ENCODE assay signal across 29 cellular contexts in the genomic region with DNA sequence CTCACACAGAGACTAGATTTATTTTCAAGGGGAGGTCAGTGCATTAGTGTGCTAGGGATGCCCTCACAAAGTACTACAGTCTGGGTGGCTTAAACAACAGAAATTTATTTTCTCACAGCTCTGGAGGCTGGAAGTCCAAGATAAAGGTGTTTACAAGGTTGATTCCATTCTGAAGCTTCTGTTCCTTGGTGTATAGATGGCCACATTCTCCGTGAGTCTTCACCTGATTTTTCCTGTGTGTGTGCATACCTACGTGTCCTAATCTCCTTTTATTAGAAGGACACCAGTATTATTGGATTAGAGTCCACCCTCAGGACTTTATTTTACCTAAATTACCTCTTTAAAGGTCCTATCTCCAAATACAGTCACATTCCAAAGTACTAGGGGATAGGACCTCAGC.
"Had no signal": no experiment of that assay in that cellular context is flagged by ENCODE, and none has a peak within 500 bp of the region (broad histone marks: within the 10 kb centered on the region; RNA-seq: fewer than 3 reads in every experiment).

No MANE protein-coding gene starts in this region.

- H3K36me3 Mint-ChIP-seq: natural killer cell; neural progenitor cell; stimulated activated effector memory CD8-positive, alpha-beta T cell treated with anti-CD3 and anti-CD28 coated beads, Interleukin-12 subunit alpha, Interleukin-12 subunit beta, amount 100 ng/mL, for 72 hours had no signal

- H3K79me2 ChIP-seq: parathyroid adenoma had no signal

- H3K4me1 Mint-ChIP-seq: natural killer cell; stimulated activated effector memory CD8-positive, alpha-beta T cell treated with anti-CD3 and anti-CD28 coated beads, Interleukin-12 subunit alpha, Interleukin-12 subunit beta, amount 100 ng/mL, for 72 hours; stimulated activated naive CD8-positive, alpha-beta T cell treated with anti-CD3 and anti-CD28 coated beads, Interleukin-15, amount 100 ng/mL, for 72 hours had no signal

- H3K4me1 ChIP-seq: parathyroid adenoma, psoas muscle, right lobe of liver, sigmoid colon, suprapubic skin, testis, tibial artery, transverse colon, upper lobe of left lung, vagina had no signal

- H3K4me3 ChIP-seq: neural progenitor cell, ovary, psoas muscle, right lobe of liver, sigmoid colon, suprapubic skin, testis, tibial artery, transverse colon, upper lobe of left lung, vagina had no signal

- H2AFZ ChIP-seq: neural progenitor cell, parathyroid adenoma had no signal

- H3K4me3 Mint-ChIP-seq: natural killer cell; nephron; neural progenitor cell; stimulated activated effector memory CD8-positive, alpha-beta T cell treated with anti-CD3 and anti-CD28 coated beads, Interleukin-12 subunit alpha, Interleukin-12 subunit beta, amount 100 ng/mL, for 72 hours; stimulated activated naive CD8-positive, alpha-beta T cell treated with anti-CD3 and anti-CD28 coated beads, Interleukin-15, amount 100 ng/mL, for 72 hours had no signal

- H3K27me3 Mint-ChIP-seq: progenitor cell of endocrine pancreas had no signal

- H3K27me3 ChIP-seq: neural progenitor cell, ovary, right lobe of liver, sigmoid colon, testis, tibial artery, upper lobe of left lung, vagina had no signal

- FAIRE-seq: small intestine, urothelium cell line had no signal

- H3K9ac ChIP-seq: neural progenitor cell, parathyroid adenoma had no signal

- H3K36me3 ChIP-seq: neural progenitor cell, ovary, right lobe of liver, sigmoid colon, suprapubic skin, tibial artery, transverse colon, upper lobe of left lung, vagina had no signal

- H3K27ac ChIP-seq: neural progenitor cell, ovary, parathyroid adenoma, psoas muscle, right lobe of liver, sigmoid colon, suprapubic skin, testis, tibial artery, transverse colon, upper lobe of left lung, vagina had no signal

- ATAC-seq: natural killer cell; psoas muscle; right cardiac atrium; right lobe of liver; stimulated activated effector memory CD8-positive, alpha-beta T cell treated with anti-CD3 and anti-CD28 coated beads, Interleukin-12 subunit alpha, Interleukin-12 subunit beta, amount 100 ng/mL, for 72 hours; stimulated activated naive CD8-positive, alpha-beta T cell treated with anti-CD3 and anti-CD28 coated beads, Interleukin-15, amount 100 ng/mL, for 72 hours; stimulated activated naive CD8-positive, alpha-beta T cell treated with anti-CD3 and anti-CD28 coated beads, Interleukin-15, Interleukin-2, amounts not matched to agents 100 U/mL and 50 U/mL, for 24 hours had no signal

- H3K4me2 ChIP-seq: neural progenitor cell had no signal

- DNase-seq: natural killer cell; occipital lobe; ovary; posterior cingulate gyrus; psoas muscle; right cardiac atrium; right lobe of liver; sigmoid colon; stimulated activated CD4-positive, alpha-beta T cell treated with anti-CD3 and anti-CD28 coated beads, Interleukin-15, amount 100 ng/mL, for 24 hours; stimulated activated CD4-positive, alpha-beta T cell treated with anti-CD3 and anti-CD28 coated beads, Interleukin-2, amount 100 ng/mL, for 24 hours; stimulated activated CD4-positive, alpha-beta T cell treated with anti-CD3 and anti-CD28 coated beads, Interleukin-2, amount 100 ng/mL, for 48 hours; stimulated activated CD4-positive, alpha-beta T cell treated with anti-CD3 and anti-CD28 coated beads, Interleukin-4, amount 100 ng/mL, for 24 hours; stimulated activated naive CD4-positive, alpha-beta T cell; stimulated activated naive CD8-positive, alpha-beta T cell treated with anti-CD3 and anti-CD28 coated beads, Interleukin-15, amount 100 ng/mL, for 72 hours; stimulated activated naive CD8-positive, alpha-beta T cell treated with anti-CD3 and anti-CD28 coated beads, Interleukin-15, Interleukin-2, amounts not matched to agents 100 U/mL and 50 U/mL, for 24 hours; substantia nigra; testis; tibial artery; upper lobe of left lung had no signal

- H3K9me3 Mint-ChIP-seq: stimulated activated effector memory CD8-positive, alpha-beta T cell treated with anti-CD3 and anti-CD28 coated beads, Interleukin-12 subunit alpha, Interleukin-12 subunit beta, amount 100 ng/mL, for 72 hours had no signal

- H3K27ac Mint-ChIP-seq: natural killer cell; nephron; neural progenitor cell; progenitor cell of endocrine pancreas; stimulated activated effector memory CD8-positive, alpha-beta T cell treated with anti-CD3 and anti-CD28 coated beads, Interleukin-12 subunit alpha, Interleukin-12 subunit beta, amount 100 ng/mL, for 72 hours; stimulated activated naive CD8-positive, alpha-beta T cell treated with anti-CD3 and anti-CD28 coated beads, Interleukin-15, amount 100 ng/mL, for 72 hours had no signal

- H3K9me3 ChIP-seq: ovary, psoas muscle, right lobe of liver, sigmoid colon, suprapubic skin, testis, tibial artery, transverse colon, upper lobe of left lung, vagina had no signal
